20 cellular contexts compared by ENCODE assay signal in the genomic region with DNA sequence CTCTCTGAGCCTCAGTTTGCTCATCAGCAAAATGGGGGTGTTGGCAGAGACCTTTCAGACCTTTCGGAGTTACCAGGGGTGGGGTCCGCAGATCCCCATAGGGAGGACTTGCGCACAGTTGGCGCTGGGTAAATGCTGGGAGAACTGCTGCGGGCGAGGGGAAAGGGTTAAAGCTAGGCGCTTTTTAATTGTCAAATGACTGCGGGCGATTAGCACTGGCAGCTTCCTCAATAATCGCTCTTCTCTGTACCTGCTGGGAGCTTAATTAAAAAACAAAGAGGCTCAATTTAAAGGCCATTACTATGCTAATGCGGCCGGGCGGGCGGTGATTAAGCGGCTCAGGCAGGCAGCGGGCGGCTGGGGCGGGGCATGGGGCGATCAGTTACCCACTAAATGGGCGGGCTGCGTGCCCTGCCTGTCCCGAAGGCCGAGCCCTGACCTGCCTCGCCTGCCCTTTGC.
DNase-seq lines count a peak whose midpoint lies in the region; ATAC-seq, FAIRE-seq and TF ChIP-seq lines count a peak whose summit lies in the region.
"Had no signal": no experiment of that assay in that cellular context is flagged by ENCODE, and none has a peak within 500 bp of the region (broad histone marks: within the 10 kb centered on the region; RNA-seq: fewer than 3 reads in every experiment).

No MANE protein-coding gene starts in this region.

- H3K27ac Mint-ChIP-seq in type B pancreatic cell: no peak overlapping the region
- H3K27ac Mint-ChIP-seq: activated CD4-positive, alpha-beta memory T cell treated with anti-CD3 and anti-CD28 coated beads, Interleukin-2, amount 10 ng/mL, durations not matched to agents 7 days and 5 days; T-helper 2 cell treated with Interferon-gamma antibody and Interleukin-4, amounts not matched to agents 5 μg/mL and 100 μg/mL, for 36 hours had no signal

- no peaks in the 10 kb centered on the region for H3K9me3 Mint-ChIP-seq in type B pancreatic cell
- H3K9me3 Mint-ChIP-seq: activated CD4-positive, alpha-beta memory T cell treated with anti-CD3 and anti-CD28 coated beads, Interleukin-2, amount 10 ng/mL, durations not matched to agents 7 days and 5 days; T-helper 2 cell treated with Interferon-gamma antibody and Interleukin-4, amounts not matched to agents 5 μg/mL and 100 μg/mL, for 36 hours had no signal

- peak; percentile 22 for DNase-seq in AG08395 (ENCODE audit: low spot score)
- DNase-seq in SW480 (ENCODE audit: low spot score): peak; percentile 59
- DNase-seq in NCI-H1092 treated with DMSO at 0.1 percent for 48 hours (lab: John Stamatoyannopoulos, UW): no peak
- DNase-seq in type B pancreatic cell (ENCODE audit: extremely low spot score, unreplicated experiment): no peak
- DNase-seq in activated CD8-positive, alpha-beta memory T cell treated with anti-CD3 and anti-CD28 coated beads, Interleukin-2, amount 50 U/mL, for 4 hours: no peak
- DNase-seq: activated CD4-positive, alpha-beta memory T cell treated with anti-CD3 and anti-CD28 coated beads, Interleukin-2, amount 10 ng/mL, durations not matched to agents 7 days and 5 days; activated effector memory CD4-positive, alpha-beta T cell treated with Interleukin-2 at 50 U/mL for 16 hours; DND-41; NCI-H1436; NCI-H526 treated with DMSO at 0.1 percent for 48 hours; RPMI8226; upper lobe of right lung had no signal

- TF ChIP-seq CTCF in type B pancreatic cell (conservative IDR thresholded peaks at IDR 0.05): no peak

- H3K4me3 Mint-ChIP-seq in type B pancreatic cell: no peak overlapping the region
- H3K4me3 Mint-ChIP-seq: activated CD4-positive, alpha-beta memory T cell treated with anti-CD3 and anti-CD28 coated beads, Interleukin-2, amount 10 ng/mL, durations not matched to agents 7 days and 5 days; T-helper 2 cell treated with Interferon-gamma antibody and Interleukin-4, amounts not matched to agents 5 μg/mL and 100 μg/mL, for 36 hours had no signal

- H3K27me3 Mint-ChIP-seq in type B pancreatic cell: peaks cover 64% of the 10 kb centered on the region

- peak overlapping the region; percentile 31; the same call in 1 of the 2 replicates for H3K4me3 ChIP-seq in iPS-18c (ENCODE audit: insufficient read depth, low read depth, low read length)
- H3K4me3 ChIP-seq: BLaER1, prostate gland, upper lobe of right lung had no signal

- H3K4me1 Mint-ChIP-seq in type B pancreatic cell (ENCODE audit: unreplicated experiment): peaks cover 38% of the 10 kb centered on the region

- H3K36me3 Mint-ChIP-seq in type B pancreatic cell: no peaks in the 10 kb centered on the region

- H3K9me3 ChIP-seq in iPS-18c (ENCODE audit: control insufficient read depth, insufficient read depth, low read length): no peaks in the 10 kb centered on the region
- H3K9me3 ChIP-seq: BLaER1, prostate gland, upper lobe of right lung had no signal

- ATAC-seq in GM18858 (IDR thresholded peaks at IDR 0.05; ENCODE audit: unreplicated experiment): no peak
- ATAC-seq: upper lobe of right lung had no signal

- peak; percentile 90 for FAIRE-seq in G401.6 (lab: Jason Lieb, UNC)
- FAIRE-seq: GM19239, keratinocyte had no signal

Comparison
In these comparisons a context has a peak if more than half of its experiments do, and no peak if none do; other contexts are left out.
1. DNase-seq: peak in AG08395 (single experiment) and SW480 (single experiment); none in NCI-H1092 treated with DMSO at 0.1 percent for 48 hours (single experiment), type B pancreatic cell (single experiment) and activated CD8-positive, alpha-beta memory T cell treated with anti-CD3 and anti-CD28 coated beads, Interleukin-2, amount 50 U/mL, for 4 hours (single experiment).